ENCODE assay signal across 8 cellular contexts in genomic region chr13:114065141-114065925, GRCh38.
DNase-seq lines count a peak whose midpoint lies in the region; ATAC-seq and TF ChIP-seq lines count a peak whose summit lies in the region.

No MANE protein-coding gene starts in this region.

- no peaks in the 10 kb centered on the region for H3K9me3 ChIP-seq in liver (ENCODE audit: control insufficient read depth in 4 of 4, low read length in 3 of 4)

- peak overlapping the region; percentile 93 for H3K27ac Mint-ChIP-seq in dendritic cell treated with granulocyte-macrophage colony-stimulating factor and Interleukin-4, amounts not matched to agents 40 ng/mL and 50 ng/mL, for 4 days

- no peaks in the 10 kb centered on the region for H3K9me3 Mint-ChIP-seq in dendritic cell treated with granulocyte-macrophage colony-stimulating factor and Interleukin-4, amounts not matched to agents 40 ng/mL and 50 ng/mL, for 4 days

- H3K4me3 Mint-ChIP-seq in dendritic cell treated with granulocyte-macrophage colony-stimulating factor and Interleukin-4, amounts not matched to agents 40 ng/mL and 50 ng/mL, for 4 days = peak overlapping the region; percentile 68

- H3K27me3 ChIP-seq in liver (ENCODE audit: control insufficient read depth in 4 of 4, insufficient read depth in 4 of 4, low read length in 3 of 4) = no peaks in the 10 kb centered on the region

- 23% methylated on average over 25 of the region's 25 CpGs for WGBS in liver

- H3K4me3 ChIP-seq in liver (ENCODE audit: low read depth in 1 of 3, low read length in 3 of 3) = peak overlapping the region in 1 of 3 donors; percentile 38

- H3K27me3 Mint-ChIP-seq in dendritic cell treated with granulocyte-macrophage colony-stimulating factor and Interleukin-4, amounts not matched to agents 40 ng/mL and 50 ng/mL, for 4 days = no peaks in the 10 kb centered on the region

- peak overlapping the region in 1 of 2 donors; percentile 20 for H3K9ac ChIP-seq in liver (ENCODE audit: low read depth in 1 of 2, low read length in 2 of 2)

- ATAC-seq in HG02678 (IDR thresholded peaks at IDR 0.05; ENCODE audit: unreplicated experiment) (peak; percentile 37), HG03108 (IDR thresholded peaks at IDR 0.05; ENCODE audit: unreplicated experiment) (no peak)

- TF ChIP-seq CTCF in liver (IDR thresholded peaks at IDR 0.05; ENCODE audit: low read depth, low read length, missing input control) = no peak

- peak overlapping the region; percentile 69 to 77 for H3K27ac ChIP-seq in liver (ENCODE audit: low read depth in 1 of 2, low read length in 2 of 2)

- peaks cover 0 to 7% (median 2%) of the 10 kb centered on the region in 4 donors for H3K4me1 ChIP-seq in liver (ENCODE audit: control insufficient read depth in 4 of 4, insufficient read depth in 4 of 4, low read length in 3 of 4)

- H3K36me3 Mint-ChIP-seq in dendritic cell treated with granulocyte-macrophage colony-stimulating factor and Interleukin-4, amounts not matched to agents 40 ng/mL and 50 ng/mL, for 4 days (ENCODE audit: low read depth) = peaks cover 11% of the 10 kb centered on the region

- no peaks in the 10 kb centered on the region for H3K36me3 ChIP-seq in liver (ENCODE audit: control insufficient read depth in 4 of 4, insufficient read depth in 3 of 4, low read depth in 1 of 4, low read length in 3 of 4)

- peaks cover 74% of the 10 kb centered on the region for H3K4me1 Mint-ChIP-seq in dendritic cell treated with granulocyte-macrophage colony-stimulating factor and Interleukin-4, amounts not matched to agents 40 ng/mL and 50 ng/mL, for 4 days (ENCODE audit: low read depth)

- intact Hi-C loops in dendritic cell treated with granulocyte-macrophage colony-stimulating factor and Interleukin-4, amounts not matched to agents 40 ng/mL and 50 ng/mL, for 4 days (cut with micrococcal nuclease) = loop anchor here (5.0 kb wide), 1 partner anchor 67 kb away; the partner anchor contains the start of gene RASA3

- DNase-seq in EL = peak; percentile 99
- DNase-seq in NCI-H446 treated with DMSO at 0.1 percent for 48 hours (lab: John Stamatoyannopoulos, UW) = peak; percentile 67
- peak; percentile 72 to 79 for DNase-seq in activated CD4-positive, alpha-beta T cell treated with anti-CD3 and anti-CD28 coated beads, Interleukin-2, amount 50 U/mL, for 4 hours
- peak; percentile 62 to 70 for DNase-seq in stimulated activated CD4-positive, alpha-beta T cell treated with anti-CD3 and anti-CD28 coated beads, Interleukin-2, amount 100 ng/mL, for 48 hours

- peak in 1 of 2 donors; percentile 39 for TF ChIP-seq RAD21 in liver (IDR thresholded peaks at IDR 0.05)

TF ChIP-seq in liver, 16 proteins besides CTCF, POLR2A, EP300 and RAD21:
- peak; percentile 72 to 74 for TF ChIP-seq JUND (IDR thresholded peaks at IDR 0.05)
- peak; percentile 5 for TF ChIP-seq SP1 (IDR thresholded peaks at IDR 0.05)
- peak; percentile 50 for TF ChIP-seq YY1 (IDR thresholded peaks at IDR 0.05)
- TF ChIP-seq MAX (IDR thresholded peaks at IDR 0.05) = no peak
- no peak for TF ChIP-seq HNF4G (IDR thresholded peaks at IDR 0.05)
- TF ChIP-seq RXRA (IDR thresholded peaks at IDR 0.05) = peak in 1 of 2 donors; percentile 36
